In genomic region chr12:122202811-122203210, GRCh38 we compare ENCODE assay signal across 8 cellular contexts. TPM values are rescaled to one million over a fixed set of nuclear protein-coding genes. Genes with fewer than 3 reads are reported as not detected.
A peak's percentile ranks its signal among the peaks of the same experiment; 100 is the strongest.
DNase-seq lines count a peak whose midpoint lies in the region; ATAC-seq, FAIRE-seq and TF ChIP-seq lines count a peak whose summit lies in the region.
"Not testable (repeated sequence)": the region's sequence is repeated elsewhere in the genome, so short reads cannot be mapped to it uniquely, and the experiment has no call there.
"Had no signal": no experiment of that assay in that cellular context is flagged by ENCODE, and none has a peak within 500 bp of the region (broad histone marks: within the 10 kb centered on the region; RNA-seq: fewer than 3 reads in every experiment).

No MANE protein-coding gene starts in this region.

- not testable (repeated sequence) for H3K36me3 Mint-ChIP-seq in activated CD8-positive, alpha-beta T cell treated with anti-CD3 and anti-CD28 coated beads for 36 hours (ENCODE audit: low read depth)

- POLR2A ChIA-PET in A549 (lab: Yijun Ruan, JAX) = interaction anchor here (1.3 kb wide), 1 partner anchor 9 kb away, joined by 4 read pairs; no protein-coding TSS in a partner anchor
- POLR2A ChIA-PET in activated CD8-positive, alpha-beta T cell treated with anti-CD3 and anti-CD28 coated beads for 36 hours (lab: Charles Lee) = interaction anchor here (1.3 kb wide), 1 partner anchor 98 kb away, joined by 3 read pairs; no protein-coding TSS in a partner anchor

- H3K4me3 Mint-ChIP-seq in activated CD8-positive, alpha-beta T cell treated with anti-CD3 and anti-CD28 coated beads for 36 hours = peak overlapping the region; percentile 75

- peaks cover 11% of the 10 kb centered on the region for H3K36me3 ChIP-seq in HUES64 (ENCODE audit: insufficient read depth, low read length)
- peaks cover 3 to 10% of the 10 kb centered on the region in 2 donors for H3K36me3 ChIP-seq in duodenal mucosa (ENCODE audit: control insufficient read depth in 1 of 2, insufficient read depth in 2 of 2, low read length in 2 of 2)
- H3K36me3 ChIP-seq in kidney (ENCODE audit: control insufficient read depth in 1 of 2, insufficient read depth in 2 of 2, low read length in 2 of 2) = not testable (repeated sequence)

- H3K4me1 ChIP-seq in A549; HUES64 (ENCODE audit: insufficient read depth, low read length); kidney (ENCODE audit: control insufficient read depth in 1 of 2, insufficient read depth in 1 of 2, low read depth in 1 of 2, low read length in 2 of 2): not testable (repeated sequence)
- peaks cover 3 to 13% of the 10 kb centered on the region in 2 donors for H3K4me1 ChIP-seq in duodenal mucosa (ENCODE audit: control insufficient read depth in 1 of 2, insufficient read depth in 2 of 2, low read length in 2 of 2)

- ATAC-seq in A549; activated CD8-positive, alpha-beta T cell treated with anti-CD3 and anti-CD28 coated beads for 36 hours: not testable (repeated sequence)

- not testable (repeated sequence) for TF ChIP-seq POLR2A in A549 (IDR thresholded peaks at IDR 0.05; ENCODE audit: low read length)

- not testable (repeated sequence) for H3K27ac Mint-ChIP-seq in activated CD8-positive, alpha-beta T cell treated with anti-CD3 and anti-CD28 coated beads for 36 hours

- H3K4me1 Mint-ChIP-seq in activated CD8-positive, alpha-beta T cell treated with anti-CD3 and anti-CD28 coated beads for 36 hours (ENCODE audit: low read depth) = peaks cover 16% of the 10 kb centered on the region

- TF ChIP-seq EP300 in A549 (IDR thresholded peaks at IDR 0.05) = not testable (repeated sequence)

- peaks cover 21% of the 10 kb centered on the region for H3K27me3 Mint-ChIP-seq in activated CD8-positive, alpha-beta T cell treated with anti-CD3 and anti-CD28 coated beads for 36 hours

- intact Hi-C loops in activated CD8-positive, alpha-beta T cell treated with anti-CD3 and anti-CD28 coated beads for 36 hours (cut with micrococcal nuclease); kidney (cut with DNase I); posterior vena cava (cut with DNase I): not testable (repeated sequence)

- H3K27me3 ChIP-seq in HUES64 (ENCODE audit: insufficient read depth, low read length) (peaks cover 50% of the 10 kb centered on the region), duodenal mucosa (ENCODE audit: control insufficient read depth in 1 of 2, insufficient read depth in 2 of 2, low read length in 2 of 2) (peaks cover 24 to 31% of the 10 kb centered on the region in 2 donors)

- H3K4me3 ChIP-seq in A549 (peak overlapping the region; percentile 59), HUES64 (ENCODE audit: low read length) (peak overlapping the region; percentile 57), duodenal mucosa (ENCODE audit: low read depth in 1 of 2, low read length in 2 of 2) (peak overlapping the region; percentile 71 to 73), kidney (ENCODE audit: low read length in 2 of 2) (peak overlapping the region; percentile 66 to 74)

- not testable (repeated sequence) for DNase-seq in A549 (ENCODE audit: low read depth in 1 of 2, low spot score in 1 of 2); activated CD8-positive, alpha-beta T cell treated with anti-CD3 and anti-CD28 coated beads for 36 hours; kidney
- peak; percentile 67 for DNase-seq in posterior vena cava (ENCODE audit: low spot score)

- H3K9me3 ChIP-seq in A549; HUES64 (ENCODE audit: insufficient read depth, low read depth, low read length); duodenal mucosa (ENCODE audit: control insufficient read depth in 1 of 2, low read length in 2 of 2); kidney (ENCODE audit: control insufficient read depth in 1 of 2, low read length in 2 of 2): not testable (repeated sequence)

- TF ChIP-seq CTCF in A549 (IDR thresholded peaks at IDR 0.05); activated CD8-positive, alpha-beta T cell treated with anti-CD3 and anti-CD28 coated beads for 36 hours (IDR thresholded peaks at IDR 0.05); kidney (IDR thresholded peaks at IDR 0.05; ENCODE audit: borderline replicate concordance, extremely low read depth, insufficient read depth): not testable (repeated sequence)

- not testable (repeated sequence) for H3K9me3 Mint-ChIP-seq in activated CD8-positive, alpha-beta T cell treated with anti-CD3 and anti-CD28 coated beads for 36 hours

- CTCF ChIA-PET in A549 (lab: Yijun Ruan, JAX) = interaction anchor here (1.0 to 1.3 kb wide), 3 partner anchors 72 to 148 kb away, joined by 3 to 7 read pairs (median 4); no protein-coding TSS in a partner anchor
- CTCF ChIA-PET in activated CD8-positive, alpha-beta T cell treated with anti-CD3 and anti-CD28 coated beads for 36 hours (lab: Charles Lee) = interaction anchor here (0.9 kb wide), 1 partner anchor 31 kb away, joined by 3 read pairs; no protein-coding TSS in a partner anchor

- H3K4me2 ChIP-seq in A549 = peak overlapping the region; percentile 99

- FAIRE-seq in A549 (lab: Jason Lieb, UNC); kidney (lab: Jason Lieb, UNC): not testable (repeated sequence)

- H3K27ac ChIP-seq in A549 = peak overlapping the region; percentile 76 to 93
- H3K27ac ChIP-seq in HUES64 (ENCODE audit: low read depth, low read length); duodenal mucosa (ENCODE audit: low read depth, low read length); kidney (ENCODE audit: low read depth in 2 of 2, low read length in 2 of 2): not testable (repeated sequence)

- 67% methylated on average over 19 of the region's 19 CpGs for WGBS in A549 (ENCODE audit: missing lambda C conversion rate)
- WGBS in HUES64 = 76% methylated on average over 18 of the region's 19 CpGs

- not testable (repeated sequence) for TF ChIP-seq RAD21 in A549 (conservative IDR thresholded peaks at IDR 0.05 in 1 of 2, IDR thresholded peaks at IDR 0.05 in 1 of 2)

- not testable (repeated sequence) for H3K9ac ChIP-seq in HUES64 (ENCODE audit: low read depth, low read length); duodenal mucosa (ENCODE audit: low read depth in 1 of 2, low read length in 2 of 2); kidney (ENCODE audit: low read length in 2 of 2)

RNA-seq across cellular contexts. Expression of gene B3GNT4, which starts 0.7 kb away (rescaled TPM):
- polyA plus RNA-seq in A549 (2011; rRNA removed) = 0.66 and 0.74 TPM in 2 replicates
- polyA plus RNA-seq in A549 (2012; cell fraction: cytosol; rRNA removed) = 0.78 and 1.0 TPM in 2 replicates
- polyA plus RNA-seq in A549 (2012; cell fraction: nucleus; rRNA removed) = 1.6 and 2.7 TPM in 2 replicates
- 0.55 to 1.2 TPM (median 0.73 TPM) in 3 replicates for polyA plus RNA-seq in A549 (2017; fragmentation: RNase III; extraction: RNeasy Plus Mini Kit Qiagen cat#74134 plus additional on column Dnase treatment)
- polyA minus RNA-seq in A549 (2011; rRNA and poly(A)+ RNA removed) = 0.92 and 2.5 TPM in 2 replicates
- polyA plus RNA-seq in HUES64 (2013, experiment 1 of 2) = 0.35 TPM
- polyA plus RNA-seq in HUES64 (2013, experiment 2 of 2) = 0.32 TPM
- total RNA-seq in activated CD8-positive, alpha-beta T cell treated with anti-CD3 and anti-CD28 coated beads for 36 hours = 1 to 10 TPM; 3.6 to 5.1 TPM
- total RNA-seq in kidney = 0.35 TPM
- 8.0 TPM for polyA plus RNA-seq in kidney (ENCODE audit: insufficient read depth, low read depth, low replicate concordance)
- under 1 TPM in 1 of 2 donors, not detected in 1; 0.10 TPM for total RNA-seq in posterior vena cava

RNA-seq across cellular contexts. Expression of gene LRRC43, which starts 19.9 kb away (rescaled TPM):
- 0.09 TPM in 1 of 2 replicates, not detected in the other for polyA plus RNA-seq in A549 (2011; rRNA removed)
- polyA plus RNA-seq in A549 (2012; cell fraction: cytosol; rRNA removed) = 0.15 and 0.22 TPM in 2 replicates
- 0.12 TPM in 2 replicates for polyA plus RNA-seq in A549 (2012; cell fraction: nucleus; rRNA removed)
- 0.14 to 0.26 TPM in 2 of 3 replicates, not detected in the other for polyA plus RNA-seq in A549 (2017; fragmentation: RNase III; extraction: RNeasy Plus Mini Kit Qiagen cat#74134 plus additional on column Dnase treatment)
- 0.24 TPM in 1 of 2 replicates, not detected in the other for polyA minus RNA-seq in A549 (2011; rRNA and poly(A)+ RNA removed)
- not detected for polyA plus RNA-seq in HUES64 (2013, experiment 1 of 2)
- 0.38 TPM for polyA plus RNA-seq in HUES64 (2013, experiment 2 of 2)
- not detected for total RNA-seq in activated CD8-positive, alpha-beta T cell treated with anti-CD3 and anti-CD28 coated beads for 36 hours
- 4.8 TPM for total RNA-seq in kidney
- polyA plus RNA-seq in kidney (ENCODE audit: insufficient read depth, low read depth, low replicate concordance) = 7.9 TPM
- total RNA-seq in posterior vena cava = under 1 TPM in 1 of 2 donors, not detected in 1; 0.60 TPM
- total RNA-seq: A172 had no signal

RNA-seq across cellular contexts. Expression of gene DIABLO, which starts 23.0 kb away (rescaled TPM):
- polyA plus RNA-seq in A549 (2011; rRNA removed) (104 and 108 TPM in 2 replicates), A549 (2017; fragmentation: RNase III; extraction: RNeasy Plus Mini Kit Qiagen cat#74134 plus additional on column Dnase treatment) (74.9 to 78.5 TPM (median 75.2 TPM) in 3 replicates), kidney (ENCODE audit: insufficient read depth, low read depth, low replicate concordance) (97.7 TPM)
- polyA plus RNA-seq in A549 (2012; cell fraction: cytosol; rRNA removed) = 103 and 105 TPM in 2 replicates
- polyA plus RNA-seq in A549 (2012; cell fraction: nucleus; rRNA removed) = 67.5 and 70.2 TPM in 2 replicates
- 48.0 and 57.3 TPM in 2 replicates for polyA minus RNA-seq in A549 (2011; rRNA and poly(A)+ RNA removed)
- polyA plus RNA-seq in HUES64 (2013, experiment 1 of 2) = 61.7 TPM
- 63.4 TPM for polyA plus RNA-seq in HUES64 (2013, experiment 2 of 2)
- total RNA-seq in activated CD8-positive, alpha-beta T cell treated with anti-CD3 and anti-CD28 coated beads for 36 hours = 10 to 100 TPM; 50.5 to 55.2 TPM
- total RNA-seq in kidney (43.7 TPM), posterior vena cava (10 to 100 TPM; 26.2 to 27.0 TPM)

RNA-seq across cellular contexts. Expression of gene IL31, which starts 28.8 kb away (rescaled TPM):
- polyA plus RNA-seq in A549 (2011; rRNA removed) = not detected in 2 replicates
- not detected in 2 replicates for polyA plus RNA-seq in A549 (2012; cell fraction: cytosol; rRNA removed)
- polyA plus RNA-seq in A549 (2012; cell fraction: nucleus; rRNA removed) = not detected in 2 replicates
- not detected in 3 replicates for polyA plus RNA-seq in A549 (2017; fragmentation: RNase III; extraction: RNeasy Plus Mini Kit Qiagen cat#74134 plus additional on column Dnase treatment)
- not detected in 2 replicates for polyA minus RNA-seq in A549 (2011; rRNA and poly(A)+ RNA removed)
- not detected for polyA plus RNA-seq in HUES64 (2013, experiment 1 of 2)
- not detected for polyA plus RNA-seq in HUES64 (2013, experiment 2 of 2)
- total RNA-seq in activated CD8-positive, alpha-beta T cell treated with anti-CD3 and anti-CD28 coated beads for 36 hours = not detected
- not detected for total RNA-seq in kidney
- not detected for polyA plus RNA-seq in kidney (ENCODE audit: insufficient read depth, low read depth, low replicate concordance)
- total RNA-seq in posterior vena cava = not detected
- total RNA-seq: A172, occipital lobe had no signal
